In the genomic region with DNA sequence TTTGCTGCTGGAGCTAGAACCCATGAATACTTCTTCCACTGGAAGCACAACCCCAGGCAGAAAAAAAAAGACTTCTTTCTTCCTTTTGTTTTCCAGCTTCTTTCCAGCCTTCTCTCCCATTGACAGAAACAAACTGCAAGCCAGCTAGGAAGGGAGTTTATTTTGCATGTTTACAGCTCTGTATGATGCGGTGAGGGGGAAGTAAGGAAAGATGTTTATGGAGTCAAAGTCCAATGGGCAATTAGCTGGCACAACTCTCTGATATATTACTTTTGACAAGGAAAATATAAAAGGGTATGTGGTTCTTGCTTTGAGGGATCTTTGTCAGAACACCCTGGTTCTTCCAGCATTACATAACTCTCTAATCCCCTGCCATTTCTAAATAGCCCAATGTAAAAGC, we compare ENCODE assay signal across 9 cellular contexts. TPM values are rescaled to one million over a fixed set of nuclear protein-coding genes. Genes with fewer than 3 reads are reported as not detected.
"Had no signal": no experiment of that assay in that cellular context is flagged by ENCODE, and none has a peak within 500 bp of the region (broad histone marks: within the 10 kb centered on the region; RNA-seq: fewer than 3 reads in every experiment).

No MANE protein-coding gene starts in this region.

- H3K27ac ChIP-seq: GM23248 had no signal

- H3K4me1 ChIP-seq: HAP-1 had no signal

- H2AFZ ChIP-seq: GM23248 had no signal

- H3K36me3 ChIP-seq: HAP-1 had no signal

- ATAC-seq: HCT116 had no signal

- H3K4me3 ChIP-seq: GM23248, HAP-1 had no signal

- H3K9ac ChIP-seq: GM23248 had no signal

- DNase-seq: GM23248, GOT3, H7, HFFc6, IMR-90 had no signal

RNA-seq across cellular contexts. Expression of a gene that starts 9.4 kb away (rescaled TPM):
- total RNA-seq: GM23248, H4, H7, HFFc6, HT-29, IMR-90 had no signal
- polyA plus RNA-seq: GM23248, IMR-90 had no signal

RNA-seq across cellular contexts. Expression of a gene that starts 43.4 kb away (rescaled TPM):
- total RNA-seq: HT-29 had no signal
